In the genomic region with DNA sequence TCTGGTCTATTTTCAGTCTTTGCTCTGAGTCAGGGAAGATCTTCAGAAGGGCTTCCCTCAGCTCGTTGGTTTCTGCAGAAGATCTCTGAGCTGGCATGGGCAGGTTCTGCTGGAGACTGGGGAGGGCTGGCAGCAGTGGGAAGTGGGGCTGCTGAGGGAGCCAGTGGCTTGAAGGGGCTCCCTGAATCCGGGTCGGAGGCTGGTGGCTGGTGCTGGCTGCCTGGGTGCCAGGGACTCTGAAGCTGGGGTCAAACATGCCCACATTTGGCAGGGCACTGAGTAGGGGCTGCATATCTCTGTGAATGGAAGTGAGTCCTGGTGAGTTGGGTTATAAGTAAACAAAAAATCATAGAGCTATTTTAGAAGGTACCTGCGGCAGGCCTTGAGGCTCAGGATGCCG, we compare ENCODE assay signal across 12 cellular contexts.
"Had no signal": no experiment of that assay in that cellular context is flagged by ENCODE, and none has a peak within 500 bp of the region (broad histone marks: within the 10 kb centered on the region; RNA-seq: fewer than 3 reads in every experiment).

No MANE protein-coding gene starts in this region.

- H3K27me3 Mint-ChIP-seq: activated CD4-positive, alpha-beta memory T cell treated with anti-CD3 and anti-CD28 coated beads, Interleukin-2, amount 10 ng/mL, durations not matched to agents 7 days and 5 days; naive thymus-derived CD4-positive, alpha-beta T cell had no signal

- ATAC-seq: naive thymus-derived CD4-positive, alpha-beta T cell had no signal

- H3K4me3 Mint-ChIP-seq: activated CD4-positive, alpha-beta memory T cell treated with anti-CD3 and anti-CD28 coated beads, Interleukin-2, amount 10 ng/mL, durations not matched to agents 7 days and 5 days; naive thymus-derived CD4-positive, alpha-beta T cell had no signal

- H3K9me3 Mint-ChIP-seq: activated CD4-positive, alpha-beta memory T cell treated with anti-CD3 and anti-CD28 coated beads, Interleukin-2, amount 10 ng/mL, durations not matched to agents 7 days and 5 days; naive thymus-derived CD4-positive, alpha-beta T cell had no signal

- DNase-seq: activated CD4-positive, alpha-beta memory T cell treated with anti-CD3 and anti-CD28 coated beads, Interleukin-2, amount 10 ng/mL, durations not matched to agents 7 days and 5 days; activated gamma-delta T cell; adrenal gland; colonic mucosa; effector CD4-positive, alpha-beta T cell; kidney glomerular epithelial cell; naive thymus-derived CD4-positive, alpha-beta T cell; RPMI8226; SJCRH30; stimulated activated CD4-positive, alpha-beta T cell treated with anti-CD3 and anti-CD28 coated beads, Interleukin-2, amount 100 ng/mL, for 48 hours; SW 1271; thyroid gland had no signal

- H3K27ac Mint-ChIP-seq: activated CD4-positive, alpha-beta memory T cell treated with anti-CD3 and anti-CD28 coated beads, Interleukin-2, amount 10 ng/mL, durations not matched to agents 7 days and 5 days had no signal
